Comparison of ENCODE assay signal across 25 cellular contexts in genomic region chr1:18398791-18399551, GRCh38.
"Had no signal": no experiment of that assay in that cellular context is flagged by ENCODE, and none has a peak within 500 bp of the region (broad histone marks: within the 10 kb centered on the region; RNA-seq: fewer than 3 reads in every experiment).

No MANE protein-coding gene starts in this region.

- H3K9me3 ChIP-seq: left lung, mucosa of descending colon, neutrophil, spleen, testis, upper lobe of right lung had no signal

- H3K4me1 Mint-ChIP-seq: activated B cell treated with CpG ODN at 0.5 μM for 24 hours; activated naive CD8-positive, alpha-beta T cell treated with anti-CD3 and anti-CD28 coated beads for 36 hours; naive B cell; stimulated activated memory B cell treated with anti-CD40 and anti-IgM and Interleukin-4, amounts not matched to agents 10 μg/mL and 1 μg/mL and 100 μg/mL, for 72 hours had no signal

- H3K4me3 Mint-ChIP-seq: activated B cell treated with CpG ODN at 0.5 μM for 24 hours; activated CD4-positive, alpha-beta memory T cell treated with anti-CD3 and anti-CD28 coated beads for 36 hours; activated naive CD8-positive, alpha-beta T cell treated with anti-CD3 and anti-CD28 coated beads for 36 hours; activated T-helper 1 cell treated with anti-CD3 and anti-CD28 coated beads, Interleukin-12 subunit alpha, Interleukin-12 subunit beta, Interleukin-2, Interleukin-4 antibody, amounts not matched to agents 30 ng/mL and 10 ng/mL and 1 ng/mL, durations not matched to agents 14 hours and 24 hours and 36 hours; effector memory CD8-positive, alpha-beta T cell; naive B cell; stimulated activated memory B cell treated with anti-CD40 and anti-IgM and Interleukin-4, amounts not matched to agents 10 μg/mL and 1 μg/mL and 100 μg/mL, for 72 hours; T-helper 1 cell treated with Interleukin-12 subunit alpha and Interleukin-12 subunit beta and Interleukin-4 antibody, amounts not matched to agents 30 μg/mL and 1 μg/mL, for 36 hours had no signal

- FAIRE-seq: kidney had no signal

- H3K9ac ChIP-seq: parathyroid adenoma had no signal

- H3K27ac ChIP-seq: epithelial cell of prostate, foreskin keratinocyte, left lung, neutrophil, parathyroid adenoma, spleen, testis, upper lobe of right lung had no signal

- H3K36me3 Mint-ChIP-seq: activated CD4-positive, alpha-beta memory T cell treated with anti-CD3 and anti-CD28 coated beads for 36 hours; activated naive CD8-positive, alpha-beta T cell treated with anti-CD3 and anti-CD28 coated beads for 36 hours; naive B cell; stimulated activated memory B cell treated with anti-CD40 and anti-IgM and Interleukin-4, amounts not matched to agents 10 μg/mL and 1 μg/mL and 100 μg/mL, for 72 hours had no signal

- DNase-seq: activated B cell treated with CpG ODN at 0.5 μM for 24 hours; activated CD4-positive, alpha-beta memory T cell treated with anti-CD3 and anti-CD28 coated beads for 36 hours; activated CD4-positive, alpha-beta T cell treated with anti-CD3 and anti-CD28 coated beads for 4 hours; activated gamma-delta T cell treated with Interleukin-2 at 50 U/mL for 16 hours; activated naive CD8-positive, alpha-beta T cell treated with anti-CD3 and anti-CD28 coated beads for 36 hours; activated T-cell treated with anti-CD3 and anti-CD28 coated beads for 4 hours; amniotic stem cell; dermis blood vessel endothelial cell; effector memory CD8-positive, alpha-beta T cell; foreskin keratinocyte; hypothalamus; kidney; left lung; mucosa of descending colon; naive B cell; spleen; stimulated activated CD4-positive, alpha-beta T cell treated with anti-CD3 and anti-CD28 coated beads, Interleukin-4, amount 100 ng/mL, for 4 hours; testis; upper lobe of right lung had no signal

- H3K79me2 ChIP-seq: parathyroid adenoma had no signal

- H3K27me3 ChIP-seq: foreskin keratinocyte, testis had no signal

- H3K36me3 ChIP-seq: left lung, neutrophil, spleen, upper lobe of right lung had no signal

- H3K4me1 ChIP-seq: foreskin keratinocyte, left lung, parathyroid adenoma, spleen, testis, upper lobe of right lung had no signal

- H2AFZ ChIP-seq: parathyroid adenoma had no signal

- ATAC-seq: effector memory CD8-positive, alpha-beta T cell; foreskin keratinocyte; mucosa of descending colon; stimulated activated memory B cell treated with anti-CD40 and anti-IgM and Interleukin-4, amounts not matched to agents 10 μg/mL and 1 μg/mL and 100 μg/mL, for 72 hours; upper lobe of right lung had no signal

- H3K27ac Mint-ChIP-seq: activated B cell treated with CpG ODN at 0.5 μM for 24 hours; activated CD4-positive, alpha-beta memory T cell treated with anti-CD3 and anti-CD28 coated beads for 36 hours; activated naive CD8-positive, alpha-beta T cell treated with anti-CD3 and anti-CD28 coated beads for 36 hours; activated T-helper 1 cell treated with anti-CD3 and anti-CD28 coated beads, Interleukin-12 subunit alpha, Interleukin-12 subunit beta, Interleukin-2, Interleukin-4 antibody, amounts not matched to agents 30 ng/mL and 10 ng/mL and 1 ng/mL, durations not matched to agents 14 hours and 24 hours and 36 hours; effector memory CD8-positive, alpha-beta T cell; naive B cell; stimulated activated memory B cell treated with anti-CD40 and anti-IgM and Interleukin-4, amounts not matched to agents 10 μg/mL and 1 μg/mL and 100 μg/mL, for 72 hours; T-helper 1 cell treated with Interleukin-12 subunit alpha and Interleukin-12 subunit beta and Interleukin-4 antibody, amounts not matched to agents 30 μg/mL and 1 μg/mL, for 36 hours had no signal

- H3K9me3 Mint-ChIP-seq: activated B cell treated with CpG ODN at 0.5 μM for 24 hours; activated CD4-positive, alpha-beta memory T cell treated with anti-CD3 and anti-CD28 coated beads for 36 hours; activated naive CD8-positive, alpha-beta T cell treated with anti-CD3 and anti-CD28 coated beads for 36 hours; activated T-helper 1 cell treated with anti-CD3 and anti-CD28 coated beads, Interleukin-12 subunit alpha, Interleukin-12 subunit beta, Interleukin-2, Interleukin-4 antibody, amounts not matched to agents 30 ng/mL and 10 ng/mL and 1 ng/mL, durations not matched to agents 14 hours and 24 hours and 36 hours; effector memory CD8-positive, alpha-beta T cell; stimulated activated memory B cell treated with anti-CD40 and anti-IgM and Interleukin-4, amounts not matched to agents 10 μg/mL and 1 μg/mL and 100 μg/mL, for 72 hours; T-helper 1 cell treated with Interleukin-12 subunit alpha and Interleukin-12 subunit beta and Interleukin-4 antibody, amounts not matched to agents 30 μg/mL and 1 μg/mL, for 36 hours had no signal

- H3K4me3 ChIP-seq: left lung, mucosa of descending colon, spleen, testis, upper lobe of right lung had no signal
